Comparison of ENCODE assay signal across 15 cellular contexts in the genomic region with DNA sequence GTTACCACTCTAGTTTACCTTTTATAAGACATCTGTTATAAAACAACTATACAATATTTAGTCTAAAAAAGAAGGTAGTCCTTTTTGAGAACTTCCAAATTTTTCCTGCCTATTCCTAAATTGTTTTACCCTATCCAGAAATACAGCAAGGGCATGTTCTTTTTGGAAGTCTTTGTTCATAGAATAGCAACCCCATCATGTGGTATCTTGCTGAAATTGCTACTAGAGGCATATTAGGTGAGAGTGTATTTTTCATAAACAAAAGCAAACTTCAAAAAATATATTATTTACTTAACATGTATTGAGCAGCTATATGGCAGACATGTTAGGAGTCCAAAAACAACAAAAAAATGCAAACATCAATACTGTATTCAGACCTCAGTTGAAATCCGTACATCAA.
DNase-seq lines count a peak whose midpoint lies in the region; ATAC-seq and TF ChIP-seq lines count a peak whose summit lies in the region.
"Had no signal": no experiment of that assay in that cellular context is flagged by ENCODE, and none has a peak within 500 bp of the region (broad histone marks: within the 10 kb centered on the region; RNA-seq: fewer than 3 reads in every experiment).

No MANE protein-coding gene starts in this region.

- H3K4me1 ChIP-seq in RWPE2 (ENCODE audit: insufficient read depth, poor library complexity, severe bottlenecking) (no peaks in the 10 kb centered on the region), lower lobe of right lung (no peaks in the 10 kb centered on the region)
- H3K4me1 ChIP-seq: BLaER1 treated with 17β-estradiol and CSF1 and Interleukin-3, amounts not matched to agents 10 nM and 100 nM; heart left ventricle had no signal

- no peaks in the 10 kb centered on the region for H3K36me3 Mint-ChIP-seq in natural killer cell

- H3K4me3 Mint-ChIP-seq in natural killer cell = no peak overlapping the region
- H3K4me3 Mint-ChIP-seq: dendritic cell treated with granulocyte-macrophage colony-stimulating factor and Interleukin-4, amounts not matched to agents 40 ng/mL and 50 ng/mL, for 4 days had no signal

- H3K9me3 Mint-ChIP-seq in natural killer cell = peaks cover 4 to 9% of the 10 kb centered on the region in 2 donors

- H3K27me3 ChIP-seq in RWPE2 (ENCODE audit: insufficient read depth, poor library complexity, severe bottlenecking) = no peaks in the 10 kb centered on the region
- H3K27me3 ChIP-seq in lower lobe of right lung (ENCODE audit: low read depth) = no peaks in the 10 kb centered on the region
- H3K27me3 ChIP-seq: BLaER1 treated with 17β-estradiol and CSF1 and Interleukin-3, amounts not matched to agents 10 nM and 100 nM; heart left ventricle had no signal

- H3K36me3 ChIP-seq in RWPE2 (ENCODE audit: low read depth) = no peaks in the 10 kb centered on the region
- no peaks in the 10 kb centered on the region for H3K36me3 ChIP-seq in lower lobe of right lung
- H3K36me3 ChIP-seq: BLaER1 treated with 17β-estradiol and CSF1 and Interleukin-3, amounts not matched to agents 10 nM and 100 nM; heart left ventricle had no signal

- intact Hi-C loops in lower lobe of right lung (cut with DNase I) = no loop called here
- intact Hi-C loops in natural killer cell (cut with micrococcal nuclease) = no loop called here
- intact Hi-C loops in left colon (cut with DNase I, micrococcal nuclease) = no loop called here

- H3K9me3 ChIP-seq in RWPE2 (ENCODE audit: severe bottlenecking) = no peaks in the 10 kb centered on the region
- no peaks in the 10 kb centered on the region for H3K9me3 ChIP-seq in lower lobe of right lung

- H3K27ac ChIP-seq in RWPE2 (ENCODE audit: poor library complexity, severe bottlenecking) (no peak overlapping the region), lower lobe of right lung (no peak overlapping the region)
- H3K27ac ChIP-seq: BLaER1 treated with 17β-estradiol and CSF1 and Interleukin-3, amounts not matched to agents 10 nM and 100 nM; heart left ventricle; skin epidermis had no signal

- TF ChIP-seq CTCF in LNCAP (IDR thresholded peaks at IDR 0.05) (peak; percentile 66), RWPE2 (IDR thresholded peaks at IDR 0.05; ENCODE audit: poor library complexity, severe bottlenecking) (peak; percentile 21), lower lobe of right lung (IDR thresholded peaks at IDR 0.05) (peak; percentile 15), natural killer cell (IDR thresholded peaks at IDR 0.05) (no peak)

- H3K4me3 ChIP-seq in RWPE2 (ENCODE audit: severe bottlenecking) (no peak overlapping the region), lower lobe of right lung (no peak overlapping the region)
- H3K4me3 ChIP-seq: BLaER1 treated with 17β-estradiol and CSF1 and Interleukin-3, amounts not matched to agents 10 nM and 100 nM; heart left ventricle; skin epidermis had no signal

- H3K4me1 Mint-ChIP-seq in natural killer cell = no peaks in the 10 kb centered on the region

- DNase-seq in DMS 273 treated with DMSO at 0.1 percent for 48 hours (lab: John Stamatoyannopoulos, UW) = peak; percentile 11
- no peak for DNase-seq in RWPE2 (ENCODE audit: low spot score)
- DNase-seq in lower lobe of right lung = no peak
- no peak for DNase-seq in natural killer cell
- no peak for DNase-seq in stimulated activated CD4-positive, alpha-beta T cell treated with anti-CD3 and anti-CD28 coated beads, Interleukin-2, amount 100 ng/mL, for 48 hours
- DNase-seq in left colon = no peak
- DNase-seq: activated CD4-positive, alpha-beta T cell treated with anti-CD3 and anti-CD28 coated beads for 48 hours; heart left ventricle; islet precursor cell; NCI-H226 had no signal

- no peak overlapping the region for H3K27ac Mint-ChIP-seq in natural killer cell
- H3K27ac Mint-ChIP-seq: dendritic cell treated with granulocyte-macrophage colony-stimulating factor and Interleukin-4, amounts not matched to agents 40 ng/mL and 50 ng/mL, for 4 days had no signal

- ATAC-seq in RWPE2 (ENCODE audit: low read depth) (no peak), lower lobe of right lung (no peak), natural killer cell (no peak), left colon (no peak)
- ATAC-seq: esophagus mucosa, heart left ventricle had no signal

- H3K27me3 Mint-ChIP-seq in natural killer cell (ENCODE audit: low read depth in 2 of 2) = no peaks in the 10 kb centered on the region
- H3K27me3 Mint-ChIP-seq: dendritic cell treated with granulocyte-macrophage colony-stimulating factor and Interleukin-4, amounts not matched to agents 40 ng/mL and 50 ng/mL, for 4 days had no signal
